In genomic region chrX:55206152-55206941, GRCh38 we compare ENCODE assay signal across 1 cellular context.
A peak's percentile ranks its signal among the peaks of the same experiment; 100 is the strongest.
TF ChIP-seq lines count a peak whose summit lies in the region.

No MANE protein-coding gene starts in this region.

TF ChIP-seq in K562, 482 proteins besides CTCF, POLR2A, EP300 and RAD21 (continued from another document):
- TF ChIP-seq POLR2H (tag; IDR thresholded peaks at IDR 0.05; ENCODE audit: low read depth) (peak; percentile 36; the same call in 1 of the 2 replicates), BRCA1 (IDR thresholded peaks at IDR 0.05) (no peak), BRCA1 (CRISPR knock-in tag; IDR thresholded peaks at IDR 0.05) (no peak), CHAMP1 (IDR thresholded peaks at IDR 0.05) (no peak), TBP (optimal IDR thresholded peaks at IDR 0.05; ENCODE audit: low read depth, low read length) (peak; percentile 66), ZNF780A (CRISPR knock-in tag; IDR thresholded peaks at IDR 0.05) (no peak), POLR3A (IDR thresholded peaks at IDR 0.05; ENCODE audit: borderline replicate concordance, extremely low read depth, insufficient read depth, insufficient read length) (peak; percentile 64), C11orf30 (IDR thresholded peaks at IDR 0.05; ENCODE audit: low read depth) (peak; percentile 90), ESRRA (IDR thresholded peaks at IDR 0.05; ENCODE audit: borderline replicate concordance, low read depth) (no peak), NFIC (IDR thresholded peaks at IDR 0.05) (no peak), ZBTB34 (CRISPR knock-in tag; IDR thresholded peaks at IDR 0.05) (no peak), THAP7 (CRISPR knock-in tag; IDR thresholded peaks at IDR 0.05) (no peak), MEIS2 (IDR thresholded peaks at IDR 0.05; ENCODE audit: partially characterized antibody) (no peak), PYGO2 (tag; IDR thresholded peaks at IDR 0.05) (no peak), MAFK (IDR thresholded peaks at IDR 0.05; ENCODE audit: low read length) (peak; percentile 81), ZNF444 (CRISPR knock-in tag; IDR thresholded peaks at IDR 0.05) (no peak), RERE (CRISPR knock-in tag; IDR thresholded peaks at IDR 0.05; ENCODE audit: borderline replicate concordance) (no peak), HMG20B (CRISPR knock-in tag; IDR thresholded peaks at IDR 0.05) (no peak), OTX1 (CRISPR knock-in tag; IDR thresholded peaks at IDR 0.05) (no peak), HDGF (IDR thresholded peaks at IDR 0.05) (no peak), MYBL2 (IDR thresholded peaks at IDR 0.05; ENCODE audit: low read depth) (no peak), MYBL2 (CRISPR knock-in tag; IDR thresholded peaks at IDR 0.05; ENCODE audit: borderline replicate concordance) (no peak), ETV5 (CRISPR knock-in tag; IDR thresholded peaks at IDR 0.05; ENCODE audit: low read depth) (no peak), SAFB (IDR thresholded peaks at IDR 0.05; ENCODE audit: borderline replicate concordance, low read depth, low read length) (no peak), MAFG (tag; conservative IDR thresholded peaks at IDR 0.05) (peak; percentile 92), ZNF316 (IDR thresholded peaks at IDR 0.05) (peak; percentile 95), CREB3 (tag; conservative IDR thresholded peaks at IDR 0.05; ENCODE audit: low read depth) (no peak), MXI1 (IDR thresholded peaks at IDR 0.05; ENCODE audit: low read depth, low read length) (no peak), MTA3 (IDR thresholded peaks at IDR 0.05; ENCODE audit: borderline replicate concordance) (no peak), RBM22 (IDR thresholded peaks at IDR 0.05; ENCODE audit: low read depth, low read length, poor library complexity, severe bottlenecking) (no peak), PBX2 (CRISPR knock-in tag; IDR thresholded peaks at IDR 0.05; ENCODE audit: low read depth) (no peak), PBX2 (tag; conservative IDR thresholded peaks at IDR 0.05; ENCODE audit: low read depth) (no peak), ZNF830 (CRISPR knock-in tag; IDR thresholded peaks at IDR 0.05) (no peak), GMEB1 (CRISPR knock-in tag; IDR thresholded peaks at IDR 0.05) (no peak), EZH2 (IDR thresholded peaks at IDR 0.05; ENCODE audit: borderline replicate concordance, low read depth, low read length) (no peak)
